1 cellular context compared by ENCODE assay signal in genomic region chr6:35260642-35261570, GRCh38.
A peak's percentile ranks its signal among the peaks of the same experiment; 100 is the strongest.
TF ChIP-seq lines count a peak whose summit lies in the region.

No MANE protein-coding gene starts in this region.

TF ChIP-seq in K562, 482 proteins besides CTCF, POLR2A, EP300 and RAD21 (continued from another document):
- TF ChIP-seq MNT (conservative IDR thresholded peaks at IDR 0.05) = 0 out of 4 replicates have a peak, but pooled peaks of 1 of the 2 experiments have one; percentile 28
- 0 out of 2 replicates have a peak, but pooled peaks have one; percentile 23 for TF ChIP-seq DMBX1 (CRISPR knock-in tag; IDR thresholded peaks at IDR 0.05; ENCODE audit: borderline replicate concordance)
- TF ChIP-seq ZZZ3 (IDR thresholded peaks at IDR 0.05) = no peak
- TF ChIP-seq OTX1 (CRISPR knock-in tag; IDR thresholded peaks at IDR 0.05) = 0 out of 2 replicates have a peak, but pooled peaks have one; percentile 19
- no peak for TF ChIP-seq ZNF584 (CRISPR knock-in tag; IDR thresholded peaks at IDR 0.05; ENCODE audit: low read depth)
- TF ChIP-seq MBD1 (CRISPR knock-in tag; IDR thresholded peaks at IDR 0.05) = no peak
- TF ChIP-seq ZNF436 (CRISPR knock-in tag; IDR thresholded peaks at IDR 0.05) = no peak
